Comparison of ENCODE assay signal across 39 cellular contexts in genomic region chr11:63015521-63016215, GRCh38. TPM values are rescaled to one million over a fixed set of nuclear protein-coding genes. Genes with fewer than 3 reads are reported as not detected.
DNase-seq lines count a peak whose midpoint lies in the region; ATAC-seq, FAIRE-seq and TF ChIP-seq lines count a peak whose summit lies in the region.
"Had no signal": no experiment of that assay in that cellular context is flagged by ENCODE, and none has a peak within 500 bp of the region (broad histone marks: within the 10 kb centered on the region; RNA-seq: fewer than 3 reads in every experiment).

TSS of gene SLC22A8 (minus strand) at chr11:63015841. CDS start at chr11:63014958, 883 bp downstream.

- H3K27me3 ChIP-seq in heart left ventricle (peaks cover 0 to 11% (median 0%) of the 10 kb centered on the region in 9 donors), right atrium auricular region (no peaks in the 10 kb centered on the region), neural progenitor cell (no peaks in the 10 kb centered on the region)
- H3K27me3 ChIP-seq: MG63, suprapubic skin had no signal

- peak within 1 kb of the TSS; percentile 64 for H3K4me2 ChIP-seq in neural progenitor cell
- H3K4me2 ChIP-seq: A549, KMS-11, smooth muscle cell had no signal

- H4K20me1 ChIP-seq in neural progenitor cell (ENCODE audit: low read depth): peaks cover 6% of the 10 kb centered on the region

- H3K27ac Mint-ChIP-seq in neural progenitor cell: peak within 1 kb of the TSS; percentile 77
- H3K27ac Mint-ChIP-seq: activated naive CD8-positive, alpha-beta T cell treated with anti-CD3 and anti-CD28 coated beads for 36 hours; naive thymus-derived CD4-positive, alpha-beta T cell had no signal

- H3K4me1 Mint-ChIP-seq in neural progenitor cell: peaks cover 39% of the 10 kb centered on the region
- H3K4me1 Mint-ChIP-seq: activated naive CD8-positive, alpha-beta T cell treated with anti-CD3 and anti-CD28 coated beads for 36 hours; CD4-positive, CD25-positive, alpha-beta regulatory T cell had no signal

- peak within 1 kb of the TSS in 1 of 12 donors; percentile 34 for H3K27ac ChIP-seq in heart left ventricle
- H3K27ac ChIP-seq in right atrium auricular region: no peak within 1 kb of the TSS
- H3K27ac ChIP-seq in neural progenitor cell: no peak within 1 kb of the TSS
- H3K27ac ChIP-seq: A549, epithelial cell of prostate, HL-60, KMS-11, suprapubic skin, upper lobe of right lung had no signal

- no peaks in the 10 kb centered on the region for H3K9me3 ChIP-seq in heart left ventricle
- H3K9me3 ChIP-seq in right atrium auricular region: no peaks in the 10 kb centered on the region
- no peaks in the 10 kb centered on the region for H3K9me3 ChIP-seq in neural progenitor cell (ENCODE audit: low read depth)
- H3K9me3 ChIP-seq: A549, MG63, suprapubic skin, upper lobe of right lung had no signal

- ATAC-seq in heart left ventricle (peak in 3 of 4 donors; percentile 11 to 47 (median 47)), GM19023 (IDR thresholded peaks at IDR 0.05; ENCODE audit: unreplicated experiment) (no peak)
- ATAC-seq: A549; naive thymus-derived CD4-positive, alpha-beta T cell had no signal

- H3K27me3 Mint-ChIP-seq in neural progenitor cell (ENCODE audit: insufficient read depth, low read depth): peaks cover 6% of the 10 kb centered on the region

- H3K4me1 ChIP-seq in heart left ventricle (peaks cover 0 to 10% (median 0%) of the 10 kb centered on the region in 12 donors), right atrium auricular region (no peaks in the 10 kb centered on the region), neural progenitor cell (peaks cover 29% of the 10 kb centered on the region)
- H3K4me1 ChIP-seq: A549, suprapubic skin, upper lobe of right lung had no signal

- no peak within 1 kb of the TSS for H2AFZ ChIP-seq in neural progenitor cell (replicated peaks)

- H3K9ac ChIP-seq in neural progenitor cell: no peak within 1 kb of the TSS
- H3K9ac ChIP-seq: KMS-11 had no signal

- FAIRE-seq in HTR-8/SVneo (lab: Jason Lieb, UNC): no peak
- no peak for FAIRE-seq in GM12892 (lab: Jason Lieb, UNC)
- FAIRE-seq: A549, bronchial epithelial cell, GM19239, RCC 7860 had no signal

- H3K4me3 Mint-ChIP-seq in neural progenitor cell: peak within 1 kb of the TSS; percentile 11
- H3K4me3 Mint-ChIP-seq: activated naive CD8-positive, alpha-beta T cell treated with anti-CD3 and anti-CD28 coated beads for 36 hours; CD4-positive, CD25-positive, alpha-beta regulatory T cell; naive thymus-derived CD4-positive, alpha-beta T cell had no signal

- no peaks in the 10 kb centered on the region for H3K36me3 Mint-ChIP-seq in neural progenitor cell
- H3K36me3 Mint-ChIP-seq: activated naive CD8-positive, alpha-beta T cell treated with anti-CD3 and anti-CD28 coated beads for 36 hours; CD4-positive, CD25-positive, alpha-beta regulatory T cell; naive thymus-derived CD4-positive, alpha-beta T cell had no signal

- H3K36me3 ChIP-seq in heart left ventricle (no peaks in the 10 kb centered on the region), right atrium auricular region (no peaks in the 10 kb centered on the region), neural progenitor cell (no peaks in the 10 kb centered on the region)
- H3K36me3 ChIP-seq: MG63, suprapubic skin, upper lobe of right lung had no signal

- H3F3A ChIP-seq in neural progenitor cell (ENCODE audit: low read depth): peaks cover 18% of the 10 kb centered on the region

- H3K79me2 ChIP-seq in neural progenitor cell (ENCODE audit: low read depth): no peaks in the 10 kb centered on the region

- TF ChIP-seq POLR2A in heart left ventricle (IDR thresholded peaks at IDR 0.05) (no peak), GM12892 (IDR thresholded peaks at IDR 0.05; ENCODE audit: low read depth, low read length) (no peak)

- DNase-seq in heart left ventricle (no peak), right atrium auricular region (ENCODE audit: low spot score) (no peak), dermis blood vessel endothelial cell (peak; percentile 20), neural progenitor cell (ENCODE audit: low spot score) (peak; percentile 68), cerebellar nuclear complex (lab: John Stamatoyannopoulos, UW) (no peak), HTR-8/SVneo (ENCODE audit: insufficient read length, low spot score) (no peak), GM12892 (ENCODE audit: insufficient read length) (no peak)
- DNase-seq: activated CD4-positive, alpha-beta T cell treated with anti-CD3 and anti-CD28 coated beads for 4 hours; activated effector memory CD4-positive, alpha-beta T cell treated with Interleukin-2 at 50 U/mL for 16 hours; activated naive CD8-positive, alpha-beta T cell treated with anti-CD3 and anti-CD28 coated beads for 36 hours; activated T-cell treated with anti-CD3 and anti-CD28 coated beads, Interleukin-2, amount 50 U/mL, for 1 hour; AML-193; anterior cingulate cortex; Calu3; CD4-positive, CD25-positive, alpha-beta regulatory T cell; effector CD8-positive, alpha-beta T cell; GOT3; MG63; midbrain; naive thymus-derived CD4-positive, alpha-beta T cell; NCI-H1105 treated with DMSO at 0.1 percent for 48 hours; NCI-H2029 treated with DMSO at 0.1 percent for 48 hours; NCI-H526; occipital lobe; stimulated activated naive CD4-positive, alpha-beta T cell treated with Interleukin-2 at 50 U/mL for 16 hours; upper lobe of right lung had no signal

- no peaks in the 10 kb centered on the region for H3K9me3 Mint-ChIP-seq in neural progenitor cell
- H3K9me3 Mint-ChIP-seq: activated naive CD8-positive, alpha-beta T cell treated with anti-CD3 and anti-CD28 coated beads for 36 hours; CD4-positive, CD25-positive, alpha-beta regulatory T cell had no signal

- TF ChIP-seq CTCF in heart left ventricle (IDR thresholded peaks at IDR 0.05) (no peak), right atrium auricular region (IDR thresholded peaks at IDR 0.05) (no peak), neural progenitor cell (IDR thresholded peaks at IDR 0.05) (no peak)

- H3K4me3 ChIP-seq in heart left ventricle (no peak within 1 kb of the TSS), right atrium auricular region (no peak within 1 kb of the TSS), neural progenitor cell (no peak within 1 kb of the TSS)
- H3K4me3 ChIP-seq: A549, MG63, smooth muscle cell, suprapubic skin, upper lobe of right lung had no signal

- intact Hi-C loops in heart left ventricle (cut with DNase I): no loop called here

- 53 to 90% (median 60%) methylated on average over 2 to 18 of the region's 18 CpGs for WGBS in heart left ventricle, 4 donors

RNA-seq across cellular contexts. Expression of gene SLC22A8, which starts in this region (rescaled TPM):
- total RNA-seq in heart left ventricle (not detected), right atrium auricular region (not detected), dermis blood vessel endothelial cell (not detected in 2 replicates), neural progenitor cell (ENCODE audit: low replicate concordance) (not detected in 2 replicates)
- not detected for polyA plus RNA-seq in heart left ventricle
- polyA plus RNA-seq in GM12892 (2012; ENCODE audit: missing spikeins): not detected
- total RNA-seq: activated CD8-positive, alpha-beta memory T cell treated with anti-CD3 and anti-CD28 coated beads for 36 hours; activated naive CD8-positive, alpha-beta T cell treated with anti-CD3 and anti-CD28 coated beads for 36 hours; bronchial epithelial cell; Calu3; CD4-positive, CD25-positive, alpha-beta regulatory T cell; glomerular endothelial cell; liver; naive thymus-derived CD4-positive, alpha-beta T cell; smooth muscle cell; suprapubic skin; upper lobe of right lung had no signal
- polyA plus RNA-seq: A549; CD4-positive, CD25-positive, alpha-beta regulatory T cell; liver; naive thymus-derived CD4-positive, alpha-beta T cell; smooth muscle cell had no signal

Comparison
In these comparisons a context has a peak if more than half of its experiments do, and no peak if none do; other contexts are left out.
1. Peak in ATAC-seq in heart left ventricle; RNA of the gene not detected or under 1 TPM.
2. Peak in DNase-seq in dermis blood vessel endothelial cell; RNA of the gene not detected or under 1 TPM.
3. Peak in DNase-seq and H3K4me2 ChIP-seq in neural progenitor cell; RNA of the gene not detected or under 1 TPM.